Comparison of ENCODE assay signal across 14 cellular contexts in genomic region chr5:180341595-180341994, GRCh38. TPM values are rescaled to one million over a fixed set of nuclear protein-coding genes. Genes with fewer than 3 reads are reported as not detected.
DNase-seq lines count a peak whose midpoint lies in the region; ATAC-seq, FAIRE-seq and TF ChIP-seq lines count a peak whose summit lies in the region.
"Had no signal": no experiment of that assay in that cellular context is flagged by ENCODE, and none has a peak within 500 bp of the region (broad histone marks: within the 10 kb centered on the region; RNA-seq: fewer than 3 reads in every experiment).

No MANE protein-coding gene starts in this region.

- H2BK5ac ChIP-seq in H1 (ENCODE audit: low read depth, low read length): peak overlapping the region; percentile 60; the same call in 1 of the 2 replicates

- no peak overlapping the region for H3K4me3 Mint-ChIP-seq in glutamatergic neuron (ENCODE audit: unreplicated experiment)
- H3K4me3 Mint-ChIP-seq: CD8-positive, alpha-beta memory T cell; HFFc6 had no signal

- peak overlapping the region; percentile 51; the same call in 1 of the 2 replicates for H3K18ac ChIP-seq in H1 (ENCODE audit: extremely low read depth, low read length)

- H3K27me3 Mint-ChIP-seq in glutamatergic neuron (ENCODE audit: unreplicated experiment): peaks cover 7% of the 10 kb centered on the region

- H3K14ac ChIP-seq in H1 (ENCODE audit: insufficient read length): no peak overlapping the region

- H3K4me3 ChIP-seq in H1 (ENCODE audit: extremely low read depth in 1 of 4, insufficient read depth in 2 of 4, low read depth in 3 of 4, low read length in 4 of 4) (no peak overlapping the region), osteoblast (ENCODE audit: insufficient read depth, low read length) (no peak overlapping the region)
- H3K4me3 ChIP-seq: A549 had no signal

- peak; percentile 23 for DNase-seq in RPMI8226
- no peak for DNase-seq in H1 (ENCODE audit: low read depth in 1 of 2, low spot score in 2 of 2)
- peak; percentile 38 for DNase-seq in osteoblast (ENCODE audit: insufficient read length, low spot score, missing footprints)
- no peak for DNase-seq in glutamatergic neuron
- DNase-seq in frontal cortex (ENCODE audit: low spot score in 2 of 2): no peak
- DNase-seq: CD8-positive, alpha-beta memory T cell; GOT3; HCEC 1CT; HFFc6 had no signal

- H2BK20ac ChIP-seq in H1 (ENCODE audit: low read length): no peak overlapping the region

- no peak overlapping the region for H3K9ac ChIP-seq in H1 (replicated peaks in 1 of 4; ENCODE audit: extremely low read depth in 1 of 4, low read depth in 3 of 4, low read length in 3 of 4)

- peak overlapping the region; percentile 33 for H2BK120ac ChIP-seq in H1 (replicated peaks; ENCODE audit: low read depth, low read length)

- H3K9me3 Mint-ChIP-seq in glutamatergic neuron (ENCODE audit: unreplicated experiment): no peaks in the 10 kb centered on the region
- H3K9me3 Mint-ChIP-seq: CD8-positive, alpha-beta memory T cell; HFFc6 had no signal

- 0 out of 2 replicates have a peak overlapping the region, but pooled peaks have one; percentile 93 for H2AK5ac ChIP-seq in H1 (ENCODE audit: low read depth, low read length)

- no peak overlapping the region for H3K56ac ChIP-seq in H1 (replicated peaks; ENCODE audit: insufficient read length, low read depth, low read length)

- TF ChIP-seq POLR2A in H1 (IDR thresholded peaks at IDR 0.05; ENCODE audit: control extremely low read depth in 1 of 2, low read depth in 2 of 2, low read length in 2 of 2): no peak

- peaks cover 3 to 17% (median 10%) of the 10 kb centered on the region in 4 experiments; a peak in 7 of 8 replicates for H3K36me3 ChIP-seq in H1 (ENCODE audit: control insufficient read depth in 2 of 4, insufficient read depth in 4 of 4, low read length in 3 of 4)
- peaks cover 8% of the 10 kb centered on the region for H3K36me3 ChIP-seq in osteoblast (ENCODE audit: insufficient read depth, low read length)

- ATAC-seq in HG02763 (IDR thresholded peaks at IDR 0.05; ENCODE audit: unreplicated experiment): no peak
- no peak for ATAC-seq in HG02885 (IDR thresholded peaks at IDR 0.05; ENCODE audit: poor library complexity, unreplicated experiment)
- ATAC-seq: A549, HepG2 had no signal

- no peak overlapping the region for H2BK15ac ChIP-seq in H1 (ENCODE audit: low read length)

- H2AFZ ChIP-seq in H1 (ENCODE audit: low read length) (no peak overlapping the region), osteoblast (ENCODE audit: low read length) (no peak overlapping the region)

- no peaks in the 10 kb centered on the region for H3K9me3 ChIP-seq in H1 (ENCODE audit: insufficient read depth in 2 of 2, low read depth in 1 of 2, low read length in 1 of 2)
- H3K9me3 ChIP-seq in osteoblast (ENCODE audit: low read depth, low read length): no peaks in the 10 kb centered on the region
- H3K9me3 ChIP-seq: A549 had no signal

- TF ChIP-seq EP300 in H1 (IDR thresholded peaks at IDR 0.05; ENCODE audit: borderline replicate concordance in 1 of 2, low read depth in 2 of 2, low read length in 2 of 2): no peak

- H4K20me1 ChIP-seq in H1 (replicated peaks in 1 of 2; ENCODE audit: control insufficient read depth in 1 of 2, insufficient read depth in 2 of 2, low read length in 2 of 2) (peaks cover 0 to 4% of the 10 kb centered on the region in 2 experiments), osteoblast (ENCODE audit: insufficient read depth, low read length) (peaks cover 22% of the 10 kb centered on the region)

- CTCF ChIA-PET in H1 (lab: Charles Lee; ENCODE audit: partially characterized antibody): interaction anchor here (0.6 to 4.3 kb wide), 7 partner anchors 9 to 334 kb away, joined by 3 to 29 read pairs (median 9); no protein-coding TSS in a partner anchor

- H3K79me2 ChIP-seq in H1 (ENCODE audit: control insufficient read depth in 1 of 2, insufficient read depth in 2 of 2, low read length in 2 of 2) (peaks cover 8 to 54% of the 10 kb centered on the region in 2 experiments; a peak in 3 of 4 replicates), osteoblast (ENCODE audit: insufficient read depth, low read length) (peaks cover 29% of the 10 kb centered on the region)

- peaks cover 14% of the 10 kb centered on the region for H3K79me1 ChIP-seq in H1 (ENCODE audit: low read depth, low read length)

- peaks cover 10% of the 10 kb centered on the region for H3K4me1 Mint-ChIP-seq in glutamatergic neuron (ENCODE audit: low read depth, unreplicated experiment)

- no peak for FAIRE-seq in H1 (lab: Jason Lieb, UNC)
- FAIRE-seq in frontal cortex (lab: Jason Lieb, UNC): no peak
- FAIRE-seq: A549, GM12891, HepG2 had no signal

- H3K4me2 ChIP-seq in H1 (ENCODE audit: insufficient read depth in 1 of 2, low read depth in 2 of 2, low read length in 2 of 2): no peak overlapping the region
- no peak overlapping the region for H3K4me2 ChIP-seq in osteoblast (ENCODE audit: insufficient read depth, low read length)
- H3K4me2 ChIP-seq: A549 had no signal

- H3K27me3 ChIP-seq in H1 (replicated peaks in 1 of 4; ENCODE audit: control insufficient read depth in 3 of 4, extremely low read depth in 1 of 4, insufficient read depth in 3 of 4, low read length in 3 of 4) (no peaks in the 10 kb centered on the region), osteoblast (ENCODE audit: insufficient read depth, low read length) (no peaks in the 10 kb centered on the region)

- peak overlapping the region; percentile 97; the same call in 1 of the 2 replicates for H2BK12ac ChIP-seq in H1 (ENCODE audit: low read depth, low read length)

- peaks cover 27 to 51% (median 35%) of the 10 kb centered on the region in 4 experiments for H3K4me1 ChIP-seq in H1 (replicated peaks in 1 of 4; ENCODE audit: control insufficient read depth in 3 of 4, insufficient read depth in 4 of 4, low read length in 3 of 4)
- peaks cover 55% of the 10 kb centered on the region for H3K4me1 ChIP-seq in osteoblast (ENCODE audit: insufficient read depth, low read length)

- H3K23ac ChIP-seq in H1 (ENCODE audit: insufficient read length): no peak overlapping the region

- H4K8ac ChIP-seq in H1 (ENCODE audit: extremely low read depth, insufficient read depth, low read length): no peak overlapping the region

- POLR2A ChIA-PET in H1 (lab: Charles Lee; ENCODE audit: partially characterized antibody): interaction anchor here (10.4 kb wide), 1 partner anchor 9 kb away, joined by 146 read pairs; no protein-coding TSS in a partner anchor

- H3K23me2 ChIP-seq in H1 (ENCODE audit: low read depth, low read length): peaks cover 2% of the 10 kb centered on the region; the same call in 1 of the 2 replicates

- H3K27ac ChIP-seq in H1 (ENCODE audit: low read depth, low read length) (0 out of 2 replicates have a peak overlapping the region, but pooled peaks have one; percentile 84), osteoblast (ENCODE audit: low read depth, low read length) (no peak overlapping the region)

- H4K5ac ChIP-seq in H1 (ENCODE audit: insufficient read length, low read depth, low read length): no peak overlapping the region

- TF ChIP-seq CTCF in H1 (IDR thresholded peaks at IDR 0.05; ENCODE audit: control extremely low read depth in 1 of 3, insufficient read depth in 1 of 3, low read depth in 1 of 3, low read length in 3 of 3) (no peak), osteoblast (IDR thresholded peaks at IDR 0.05; ENCODE audit: extremely low read depth, low read depth, low read length) (no peak), glutamatergic neuron (IDR thresholded peaks at IDR 0.05; ENCODE audit: partially characterized antibody, unreplicated experiment) (no peak)

- H3K4ac ChIP-seq in H1 (replicated peaks; ENCODE audit: insufficient read length, low read depth, low read length): peak overlapping the region; percentile 72

- no peak for TF ChIP-seq RAD21 in H1 (IDR thresholded peaks at IDR 0.05 in 1 of 2, conservative IDR thresholded peaks at IDR 0.05 in 1 of 2; ENCODE audit: low read depth in 2 of 2, low read length in 2 of 2)

- H3K36me3 Mint-ChIP-seq in glutamatergic neuron (ENCODE audit: unreplicated experiment): no peaks in the 10 kb centered on the region
- H3K36me3 Mint-ChIP-seq: CD8-positive, alpha-beta memory T cell had no signal

- WGBS in H1 (ENCODE audit: extremely low coverage in 1 of 2, insufficient coverage in 1 of 2, insufficient read length in 1 of 2, insufficient replicate concordance in 2 of 2, low coverage in 1 of 2, low lambda C conversion rate in 2 of 2, missing lambda C conversion rate in 1 of 2), 2 experiments: 88% methylated on average over 8 of the region's 8 CpGs; no CpG with 5 or more reads in 1 of the 2 experiments

- H3K27ac Mint-ChIP-seq in glutamatergic neuron (ENCODE audit: unreplicated experiment): no peak overlapping the region
- H3K27ac Mint-ChIP-seq: CD8-positive, alpha-beta memory T cell; HFFc6 had no signal

- peak overlapping the region; percentile 97 for H4K91ac ChIP-seq in H1 (replicated peaks; ENCODE audit: insufficient read length, low read length)

TF ChIP-seq in H1, 55 proteins besides CTCF, POLR2A, EP300 and RAD21 (continues in another document):
- no peak for TF ChIP-seq SIN3A (conservative IDR thresholded peaks at IDR 0.05 in 1 of 2, IDR thresholded peaks at IDR 0.05 in 1 of 2; ENCODE audit: low read depth in 1 of 2, low read length in 2 of 2)
- TF ChIP-seq TCF12 (IDR thresholded peaks at IDR 0.05; ENCODE audit: low read depth, low read length): no peak

RNA-seq across cellular contexts. Expression of gene GFPT2, which starts 11.5 kb away (rescaled TPM):
- 141 and 143 TPM in 2 replicates for total RNA-seq in H1 (2021; fragmentation: NEBNext Ultra II Directional; extraction: Animal tissue kit (Norgen Biotek cat#: 25700))
- polyA plus RNA-seq in H1 (2011; rRNA removed): 83.7 and 90.0 TPM in 2 replicates
- 101 TPM for polyA plus RNA-seq in H1 (2011; cell fraction: cytosol; rRNA removed)
- polyA plus RNA-seq in H1 (2011; cell fraction: nucleus; rRNA removed): 136 TPM
- 78.6 to 104 TPM (median 83.3 TPM) in 4 replicates for polyA plus RNA-seq in H1 (2012, experiment 1 of 2)
- polyA plus RNA-seq in H1 (2012, experiment 2 of 2): 47.5 TPM
- polyA plus RNA-seq in H1 (2013, experiment 1 of 2): 73.7 TPM
- 66.5 TPM for polyA plus RNA-seq in H1 (2013, experiment 2 of 2)
- 118 and 127 TPM in 2 replicates for polyA minus RNA-seq in H1 (2011; rRNA and poly(A)+ RNA removed)
- 56.6 TPM for polyA minus RNA-seq in H1 (2011; cell fraction: cytosol; rRNA and poly(A)+ RNA removed)
- polyA minus RNA-seq in H1 (2011; cell fraction: nucleus; rRNA and poly(A)+ RNA removed): 80.8 TPM
- 30.4 and 39.5 TPM in 2 replicates for total RNA-seq in osteoblast
- 11.6 TPM for total RNA-seq in glutamatergic neuron (ENCODE audit: unreplicated experiment)
- 11.0 TPM for total RNA-seq in frontal cortex

RNA-seq across cellular contexts. Expression of gene MAPK9, which starts 49.7 kb away (rescaled TPM):
- total RNA-seq in H1 (2021; fragmentation: NEBNext Ultra II Directional; extraction: Animal tissue kit (Norgen Biotek cat#: 25700)): 37.9 and 43.7 TPM in 2 replicates
- 18.3 and 22.3 TPM in 2 replicates for polyA plus RNA-seq in H1 (2011; rRNA removed)
- 27.1 TPM for polyA plus RNA-seq in H1 (2011; cell fraction: cytosol; rRNA removed)
- 16.9 TPM for polyA plus RNA-seq in H1 (2011; cell fraction: nucleus; rRNA removed)
- 20.5 to 30.0 TPM (median 24.3 TPM) in 4 replicates for polyA plus RNA-seq in H1 (2012, experiment 1 of 2)
- 2.9 TPM for polyA plus RNA-seq in H1 (2012, experiment 2 of 2)
- polyA plus RNA-seq in H1 (2013, experiment 1 of 2): 21.8 TPM
- polyA plus RNA-seq in H1 (2013, experiment 2 of 2): 22.3 TPM
- polyA minus RNA-seq in H1 (2011; rRNA and poly(A)+ RNA removed): 47.8 and 64.8 TPM in 2 replicates
- 17.2 TPM for polyA minus RNA-seq in H1 (2011; cell fraction: cytosol; rRNA and poly(A)+ RNA removed)
- polyA minus RNA-seq in H1 (2011; cell fraction: nucleus; rRNA and poly(A)+ RNA removed): 28.5 TPM
- total RNA-seq in osteoblast (31.8 and 36.8 TPM in 2 replicates), glutamatergic neuron (ENCODE audit: unreplicated experiment) (47.4 TPM), frontal cortex (95.8 TPM)

Comparison
In these comparisons a context has a peak if more than half of its experiments do, and no peak if none do; other contexts are left out.
1. DNase-seq: peak in RPMI8226 (single experiment) and osteoblast (single experiment); none in H1 (0 of 2), glutamatergic neuron (single experiment) and frontal cortex (0 of 2).